ENCODE assay signal across 20 cellular contexts in genomic region chr13:65929436-65929835, GRCh38.
DNase-seq lines count a peak whose midpoint lies in the region; TF ChIP-seq lines count a peak whose summit lies in the region.
"Had no signal": no experiment of that assay in that cellular context is flagged by ENCODE, and none has a peak within 500 bp of the region (broad histone marks: within the 10 kb centered on the region; RNA-seq: fewer than 3 reads in every experiment).

No MANE protein-coding gene starts in this region.

- H3K79me2 ChIP-seq in OCI-LY1 (ENCODE audit: insufficient read depth, low read length), result no peaks in the 10 kb centered on the region

- H4K20me1 ChIP-seq in OCI-LY1 (ENCODE audit: insufficient read depth, low read length), result no peaks in the 10 kb centered on the region

- no peaks in the 10 kb centered on the region for H3K27me3 ChIP-seq in OCI-LY1 (ENCODE audit: insufficient read depth, low read length)

- no peaks in the 10 kb centered on the region for H3K36me3 ChIP-seq in OCI-LY1 (ENCODE audit: insufficient read depth, low read length)
- H3K36me3 ChIP-seq: HAP-1 had no signal

- H3K27ac ChIP-seq in OCI-LY1 (ENCODE audit: low read depth, low read length, poor library complexity, severe bottlenecking), result no peak overlapping the region
- H3K27ac ChIP-seq: A549 had no signal

- H3K4me1 ChIP-seq in OCI-LY1 (ENCODE audit: insufficient read depth, low read length, severe bottlenecking), result peaks cover 19% of the 10 kb centered on the region
- H3K4me1 ChIP-seq: Caco-2 had no signal

- in situ Hi-C loops in G401 (cut with HindIII; ENCODE audit: low sequenced_read_pairs), result no loop called here

- H3K9me3 ChIP-seq in OCI-LY1 (ENCODE audit: low read length), result no peaks in the 10 kb centered on the region
- H3K9me3 ChIP-seq: A549, Caco-2, HAP-1 had no signal

- no peak overlapping the region for H3K4me2 ChIP-seq in OCI-LY1 (ENCODE audit: low read length)
- H3K4me2 ChIP-seq: A549, GM23338 had no signal

- no peak overlapping the region for H3K9ac ChIP-seq in OCI-LY1 (ENCODE audit: low read length)

- peak; percentile 79 for DNase-seq in EH (ENCODE audit: low read depth)
- peak; percentile 8 for DNase-seq in H4 (ENCODE audit: low spot score)
- DNase-seq in fibroblast of peridontal ligament (ENCODE audit: extremely low read depth), result peak; percentile 77
- DNase-seq in NCI-H1048 (lab: John Stamatoyannopoulos, UW), result no peak
- DNase-seq in G401 (ENCODE audit: low spot score), result no peak
- no peak for DNase-seq in activated CD4-positive, alpha-beta T cell treated with anti-CD3 and anti-CD28 coated beads, Interleukin-2, amount 50 U/mL, for 4 hours
- no peak for DNase-seq in iPS-NIHi11 (ENCODE audit: low spot score)
- DNase-seq: 8988T; ACHN; C1 segment of cervical spinal cord; Caco-2; CD4-positive, alpha-beta memory T cell; DMS153; DND-41; GDM1 had no signal

- no peak overlapping the region for H3K4me3 ChIP-seq in OCI-LY1 (ENCODE audit: low read depth, low read length, poor library complexity, severe bottlenecking)
- H3K4me3 ChIP-seq: A549, GM12878, GM23338, HAP-1 had no signal

- TF ChIP-seq CTCF in OCI-LY1 (IDR thresholded peaks at IDR 0.05; ENCODE audit: low read length), result 0 out of 2 replicates have a peak, but pooled peaks have one; percentile 2

- no peaks in the 10 kb centered on the region for H3F3A ChIP-seq in OCI-LY1 (ENCODE audit: insufficient read depth, low read length)

- H3K9me2 ChIP-seq in OCI-LY1 (ENCODE audit: low read depth, low read length), result no peaks in the 10 kb centered on the region

- no peak overlapping the region for H2AFZ ChIP-seq in OCI-LY1 (ENCODE audit: low read length)
- H2AFZ ChIP-seq: GM23338 had no signal

Comparison
In these comparisons a context has a peak if more than half of its experiments do, and no peak if none do; other contexts are left out.
1. DNase-seq: peak in EH (single experiment), H4 (single experiment) and fibroblast of peridontal ligament (single experiment); none in NCI-H1048 (single experiment), G401 (single experiment), activated CD4-positive, alpha-beta T cell treated with anti-CD3 and anti-CD28 coated beads, Interleukin-2, amount 50 U/mL, for 4 hours (0 of 2) and iPS-NIHi11 (single experiment).